Comparison of ENCODE assay signal across 1 cellular context in genomic region chr5:80351019-80351418, GRCh38.
TF ChIP-seq lines count a peak whose summit lies in the region.
"Not testable (repeated sequence)": the region's sequence is repeated elsewhere in the genome, so short reads cannot be mapped to it uniquely, and the experiment has no call there.

No MANE protein-coding gene starts in this region.

TF ChIP-seq in K562, 482 proteins besides CTCF, POLR2A, EP300 and RAD21:
- peak; percentile 37 for TF ChIP-seq CBFA2T2 (conservative IDR thresholded peaks at IDR 0.05)
- TF ChIP-seq CBFA2T3 (IDR thresholded peaks at IDR 0.05): peak; percentile 67
- TF ChIP-seq MEIS2 (IDR thresholded peaks at IDR 0.05; ENCODE audit: partially characterized antibody): peak; percentile 21
- TF ChIP-seq TAL1 (IDR thresholded peaks at IDR 0.05): peak; percentile 61
- peak; percentile 59 for TF ChIP-seq ARID1B (IDR thresholded peaks at IDR 0.05)
- TF ChIP-seq NCOR1 (IDR thresholded peaks at IDR 0.05): 0 out of 2 replicates have a peak, but pooled peaks have one; percentile 4
- peak; percentile 22 to 34; a peak in 2 of 4 replicates for TF ChIP-seq TRIM24 (IDR thresholded peaks at IDR 0.05)
- TF ChIP-seq TEAD4 (IDR thresholded peaks at IDR 0.05; ENCODE audit: low read length): peak; percentile 41
- not testable (repeated sequence) for TF ChIP-seq TEAD4 (CRISPR knock-in tag; IDR thresholded peaks at IDR 0.05; ENCODE audit: borderline replicate concordance)
